ENCODE assay signal across 8 cellular contexts in genomic region chr3:134487406-134487805, GRCh38. TPM values are rescaled to one million over a fixed set of nuclear protein-coding genes. Genes with fewer than 3 reads are reported as not detected.
DNase-seq lines count a peak whose midpoint lies in the region; ATAC-seq, FAIRE-seq and TF ChIP-seq lines count a peak whose summit lies in the region.

No MANE protein-coding gene starts in this region.

- H3K9ac ChIP-seq in OCI-LY3 (ENCODE audit: low read length) = peak overlapping the region; percentile 96

- no peak for TF ChIP-seq CTCF in OCI-LY3 (IDR thresholded peaks at IDR 0.05; ENCODE audit: low read depth, low read length)
- no peak for TF ChIP-seq CTCF in RWPE1 (conservative IDR thresholded peaks at IDR 0.05; ENCODE audit: low read depth)
- TF ChIP-seq CTCF in lower leg skin (IDR thresholded peaks at IDR 0.05) = no peak

- DNase-seq in GM18507 (ENCODE audit: extremely low spot score, insufficient read length, low read depth) (no peak), erythroblast (lab: John Stamatoyannopoulos, UW) (peak; percentile 46 to 52), RWPE1 (ENCODE audit: low spot score) (no peak), lower leg skin (ENCODE audit: low spot score in 2 of 2) (no peak)
- DNase-seq in stimulated activated naive B cell treated with anti-CD40 and anti-IgM and Interleukin-4, amounts not matched to agents 10 μg/mL and 1 μg/mL and 100 μg/mL, for 72 hours = peak; percentile 65

- WGBS in lower leg skin, 2 donors = 45 to 48% methylated on average over 5 of the region's 5 CpGs

- peaks cover 64% of the 10 kb centered on the region for H3K79me2 ChIP-seq in ACC112 (ENCODE audit: control insufficient read depth, insufficient read depth, low read length, unreplicated experiment)
- peaks cover 78% of the 10 kb centered on the region for H3K79me2 ChIP-seq in OCI-LY3 (ENCODE audit: low read length)

- TF ChIP-seq POLR2A in erythroblast (IDR thresholded peaks at IDR 0.05; ENCODE audit: low read length) (no peak), lower leg skin (IDR thresholded peaks at IDR 0.05) (no peak)

- no peaks in the 10 kb centered on the region for H3K27me3 Mint-ChIP-seq in stimulated activated naive B cell treated with anti-CD40 and anti-IgM and Interleukin-4, amounts not matched to agents 10 μg/mL and 1 μg/mL and 100 μg/mL, for 72 hours

- peak overlapping the region; percentile 69 to 96 for H3K4me3 Mint-ChIP-seq in stimulated activated naive B cell treated with anti-CD40 and anti-IgM and Interleukin-4, amounts not matched to agents 10 μg/mL and 1 μg/mL and 100 μg/mL, for 72 hours

- FAIRE-seq in GM18507 (lab: Jason Lieb, UNC) = peak; percentile 56

- H3K36me3 Mint-ChIP-seq in stimulated activated naive B cell treated with anti-CD40 and anti-IgM and Interleukin-4, amounts not matched to agents 10 μg/mL and 1 μg/mL and 100 μg/mL, for 72 hours = peaks cover 28 to 36% of the 10 kb centered on the region in 2 donors

- H3K36me3 ChIP-seq in ACC112 (ENCODE audit: insufficient read depth, low read length) (0 out of 2 replicates have a peak, but pooled peaks cover 5% of the 10 kb centered on the region), OCI-LY3 (replicated peaks; ENCODE audit: low read depth, low read length) (peaks cover 3% of the 10 kb centered on the region)

- H3K27ac ChIP-seq in ACC112 (ENCODE audit: low read depth, low read length) = peak overlapping the region; percentile 95; the same call in 1 of the 2 replicates
- H3K27ac ChIP-seq in OCI-LY3 (ENCODE audit: low read length) = peak overlapping the region; percentile 78
- no peak overlapping the region for H3K27ac ChIP-seq in RWPE1

- H3K27me3 ChIP-seq in ACC112 (ENCODE audit: insufficient read depth, low read length) = no peaks in the 10 kb centered on the region
- H3K27me3 ChIP-seq in OCI-LY3 (ENCODE audit: low read depth, low read length) = no peaks in the 10 kb centered on the region

- H3K9me3 Mint-ChIP-seq in stimulated activated naive B cell treated with anti-CD40 and anti-IgM and Interleukin-4, amounts not matched to agents 10 μg/mL and 1 μg/mL and 100 μg/mL, for 72 hours = no peaks in the 10 kb centered on the region

- H3K4me1 ChIP-seq in ACC112 (ENCODE audit: control insufficient read depth, insufficient read depth, low read length, unreplicated experiment) = peaks cover 31% of the 10 kb centered on the region
- peaks cover 16% of the 10 kb centered on the region for H3K4me1 ChIP-seq in OCI-LY3 (ENCODE audit: low read length)

- CTCF ChIA-PET in RWPE1 (lab: Yijun Ruan, JAX) = interaction anchor here (0.7 kb wide), 1 partner anchor 231 kb away, joined by 4 read pairs; no protein-coding TSS in a partner anchor

- intact Hi-C loops in lower leg skin (cut with DNase I; ENCODE audit: low total_unique reads) = no loop called here

- H3K4me3 ChIP-seq in ACC112 (ENCODE audit: low read depth, low read length) (peak overlapping the region; percentile 94), OCI-LY3 (ENCODE audit: low read length) (peak overlapping the region; percentile 91), lower leg skin (ENCODE audit: low read depth, poor library complexity, severe bottlenecking) (no peak overlapping the region)

- ATAC-seq in stimulated activated naive B cell treated with anti-CD40 and anti-IgM and Interleukin-4, amounts not matched to agents 10 μg/mL and 1 μg/mL and 100 μg/mL, for 72 hours (replicated peaks) = peak; percentile 46 to 51
- no peak for ATAC-seq in HG02642 (IDR thresholded peaks at IDR 0.05; ENCODE audit: poor library complexity, unreplicated experiment)

- H4K20me1 ChIP-seq in OCI-LY3 (ENCODE audit: insufficient read depth, low read length) = peaks cover 21% of the 10 kb centered on the region

- H2AFZ ChIP-seq in ACC112 (ENCODE audit: low read length, unreplicated experiment) (no peak overlapping the region), OCI-LY3 (ENCODE audit: low read depth, low read length) (no peak overlapping the region)

- peaks cover 21 to 38% of the 10 kb centered on the region in 2 donors for H3K4me1 Mint-ChIP-seq in stimulated activated naive B cell treated with anti-CD40 and anti-IgM and Interleukin-4, amounts not matched to agents 10 μg/mL and 1 μg/mL and 100 μg/mL, for 72 hours

- H3K9me3 ChIP-seq in OCI-LY3 (ENCODE audit: insufficient read depth, low read length) = no peaks in the 10 kb centered on the region

- peak overlapping the region; percentile 81 for H3K27ac Mint-ChIP-seq in stimulated activated naive B cell treated with anti-CD40 and anti-IgM and Interleukin-4, amounts not matched to agents 10 μg/mL and 1 μg/mL and 100 μg/mL, for 72 hours

- peak overlapping the region; percentile 81 for H3K4me2 ChIP-seq in OCI-LY3 (ENCODE audit: low read length)

- POLR2A ChIA-PET in RWPE1 (lab: Yijun Ruan, JAX; ENCODE audit: low non-redundant PET) = no interaction called here

RNA-seq across cellular contexts. Expression of gene CEP63, which starts 1.5 kb away (rescaled TPM):
- total RNA-seq in lower leg skin = 10 to 100 TPM; 15.6 to 23.2 (median 18.1) TPM

RNA-seq across cellular contexts. Expression of gene ANAPC13, which starts 1.6 kb away (rescaled TPM):
- total RNA-seq in lower leg skin = 10 to 100 TPM; 28.4 to 52.0 (median 35.9) TPM

Comparison
In these comparisons a context has a peak if more than half of its experiments do, and no peak if none do; other contexts are left out.
1. DNase-seq: peak in erythroblast (2 of 2) and stimulated activated naive B cell treated with anti-CD40 and anti-IgM and Interleukin-4, amounts not matched to agents 10 μg/mL and 1 μg/mL and 100 μg/mL, for 72 hours (single experiment); none in GM18507 (single experiment), RWPE1 (single experiment) and lower leg skin (0 of 2).